In the genomic region with DNA sequence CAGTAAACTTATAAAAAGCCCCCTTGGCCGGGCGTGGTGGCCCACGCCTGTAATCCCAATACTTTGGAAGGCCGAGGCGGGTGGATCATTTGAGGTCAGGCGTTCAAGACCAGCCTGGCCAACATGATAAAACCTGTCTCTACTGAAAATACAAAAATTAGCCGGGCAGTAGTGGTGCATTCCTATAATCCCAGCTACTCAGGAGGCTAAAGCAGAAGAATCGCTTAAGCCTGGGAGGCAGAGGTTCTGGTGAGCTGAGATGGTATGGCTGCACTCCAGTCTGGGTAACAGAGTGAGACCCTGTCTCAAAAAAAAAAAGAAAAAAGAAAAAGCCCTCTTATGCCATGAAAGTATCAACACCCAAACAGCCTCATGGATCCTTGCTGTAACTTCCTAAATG, we compare ENCODE assay signal across 21 cellular contexts. TPM values are rescaled to one million over a fixed set of nuclear protein-coding genes. Genes with fewer than 3 reads are reported as not detected.
"Had no signal": no experiment of that assay in that cellular context is flagged by ENCODE, and none has a peak within 500 bp of the region (broad histone marks: within the 10 kb centered on the region; RNA-seq: fewer than 3 reads in every experiment).

No MANE protein-coding gene starts in this region.

- H3K9me3 ChIP-seq: colonic mucosa, gastrocnemius medialis, heart right ventricle, mucosa of descending colon, sigmoid colon, stomach, thoracic aorta had no signal

- H3K27me3 ChIP-seq: colonic mucosa, gastrocnemius medialis, heart right ventricle, sigmoid colon, stomach had no signal

- DNase-seq: colonic mucosa; effector CD4-positive, alpha-beta T cell; endodermal cell; gastrocnemius medialis; heart right ventricle; hypothalamus; mucosa of descending colon; naive thymus-derived CD8-positive, alpha-beta T cell; posterior cingulate gyrus; sigmoid colon; small intestine; stimulated activated CD4-positive, alpha-beta T cell treated with anti-CD3 and anti-CD28 coated beads, Interleukin-12 subunit alpha, Interleukin-12 subunit beta, amount 100 ng/mL, for 4 hours; stimulated activated naive CD4-positive, alpha-beta T cell; stomach; substantia nigra had no signal

- FAIRE-seq: endothelial cell of umbilical vein, islet of Langerhans, small intestine, urothelium cell line had no signal

- ATAC-seq: gastrocnemius medialis; heart right ventricle; left lobe of liver; mucosa of descending colon; naive thymus-derived CD8-positive, alpha-beta T cell had no signal

- H3K27ac ChIP-seq: colonic mucosa, gastrocnemius medialis, heart right ventricle, sigmoid colon, stomach, thoracic aorta had no signal

- H3K4me3 ChIP-seq: colonic mucosa, gastrocnemius medialis, heart right ventricle, mucosa of descending colon, sigmoid colon, stomach, thoracic aorta had no signal

- H3K4me1 ChIP-seq: colonic mucosa had no signal

RNA-seq across cellular contexts. Expression of a gene that starts 42.5 kb away (rescaled TPM):
- total RNA-seq: dermis microvascular lymphatic vessel endothelial cell had no signal
- polyA plus RNA-seq: endothelial cell of umbilical vein had no signal
